In genomic region chr6:46899636-46900035, GRCh38 we compare ENCODE assay signal across 16 cellular contexts. TPM values are rescaled to one million over a fixed set of nuclear protein-coding genes. Genes with fewer than 3 reads are reported as not detected.
"Had no signal": no experiment of that assay in that cellular context is flagged by ENCODE, and none has a peak within 500 bp of the region (broad histone marks: within the 10 kb centered on the region; RNA-seq: fewer than 3 reads in every experiment).

No MANE protein-coding gene starts in this region.

- H3K36me3 ChIP-seq: esophagus squamous epithelium, gastrocnemius medialis, sigmoid colon, tibial artery had no signal

- H3K9me3 ChIP-seq: esophagus squamous epithelium, gastrocnemius medialis, sigmoid colon, tibial artery had no signal

- H3K27ac ChIP-seq: sigmoid colon, tibial artery had no signal

- H3K4me3 ChIP-seq: esophagus squamous epithelium, gastrocnemius medialis, sigmoid colon, tibial artery had no signal

- ATAC-seq: stimulated activated naive CD8-positive, alpha-beta T cell treated with anti-CD3 and anti-CD28 coated beads, Interleukin-15, amount 100 ng/mL, for 72 hours had no signal

- DNase-seq: activated CD4-positive, alpha-beta memory T cell treated with anti-CD3 and anti-CD28 coated beads for 36 hours; activated CD4-positive, alpha-beta T cell treated with anti-CD3 and anti-CD28 coated beads for 1 hour; activated gamma-delta T cell; activated T-cell treated with anti-CD3 and anti-CD28 coated beads, Interleukin-2, amount 50 U/mL, for 48 hours; anterior cingulate cortex; esophagus squamous epithelium; gastrocnemius medialis; hippocampal formation; nephron progenitor cell; SHP77 treated with DMSO at 0.1 percent for 48 hours; sigmoid colon; stimulated activated CD4-positive, alpha-beta T cell treated with anti-CD3 and anti-CD28 coated beads, Interleukin-4, amount 100 ng/mL, for 24 hours; stimulated activated naive CD8-positive, alpha-beta T cell treated with anti-CD3 and anti-CD28 coated beads, Interleukin-15, amount 100 ng/mL, for 72 hours; tibial artery had no signal

- H3K4me1 ChIP-seq: sigmoid colon had no signal

- H3K27me3 ChIP-seq: gastrocnemius medialis, tibial artery had no signal

RNA-seq across cellular contexts. Expression of gene ADGRF5, which starts 22.1 kb away (rescaled TPM):
- total RNA-seq: activated CD4-positive, alpha-beta memory T cell treated with anti-CD3 and anti-CD28 coated beads for 36 hours; bronchial epithelial cell; T-helper 2 cell treated with Interferon-gamma antibody and Interleukin-4, amounts not matched to agents 100 ng/mL and 5 ng/mL, for 36 hours had no signal
